Comparison of ENCODE assay signal across 8 cellular contexts in genomic region chr19:4338441-4339350, GRCh38. TPM values are rescaled to one million over a fixed set of nuclear protein-coding genes. Genes with fewer than 3 reads are reported as not detected.
DNase-seq lines count a peak whose midpoint lies in the region; ATAC-seq and TF ChIP-seq lines count a peak whose summit lies in the region.

Gene STAP2, minus strand, starts transcription at chr19:4338827. Its CDS starts 74 bp downstream, at chr19:4338753.

- peak; percentile 50 for TF ChIP-seq POLR2A in GM18505 (IDR thresholded peaks at IDR 0.05; ENCODE audit: borderline replicate concordance, extremely low read depth, insufficient read depth, insufficient read length)

- peak; percentile 80 for DNase-seq in endodermal cell
- DNase-seq in BE2C: no peak
- no peak for DNase-seq in NCI-H524 (lab: John Stamatoyannopoulos, UW)
- DNase-seq in HuH-7.5 (ENCODE audit: low spot score): no peak

- H3K4me1 Mint-ChIP-seq in T-helper 1 cell treated with Interleukin-12 subunit alpha and Interleukin-12 subunit beta and Interleukin-4 antibody, amounts not matched to agents 30 μg/mL and 1 μg/mL, for 36 hours (ENCODE audit: low read depth): peaks cover 19% of the 10 kb centered on the region
- H3K4me1 Mint-ChIP-seq in endodermal cell: peaks cover 6% of the 10 kb centered on the region

- H3K9ac ChIP-seq in endodermal cell (ENCODE audit: extremely low read depth, low read length, poor library complexity, severe bottlenecking): peak within 1 kb of the TSS; percentile 15

- no peaks in the 10 kb centered on the region for H3K36me3 ChIP-seq in endodermal cell (ENCODE audit: control insufficient read depth, insufficient read depth, low read length)
- H3K36me3 ChIP-seq in muscle layer of duodenum (ENCODE audit: control insufficient read depth in 1 of 2, insufficient read depth in 2 of 2, low read length in 2 of 2): no peaks in the 10 kb centered on the region
- no peaks in the 10 kb centered on the region for H3K36me3 ChIP-seq in BE2C

- H3K27ac ChIP-seq in endodermal cell (ENCODE audit: low read depth, low read length) (peak within 1 kb of the TSS; percentile 81), muscle layer of duodenum (ENCODE audit: low read length) (peak within 1 kb of the TSS; percentile 61)

- H3K4me3 Mint-ChIP-seq in T-helper 1 cell treated with Interleukin-12 subunit alpha and Interleukin-12 subunit beta and Interleukin-4 antibody, amounts not matched to agents 30 μg/mL and 1 μg/mL, for 36 hours: peak within 1 kb of the TSS; percentile 88
- peak within 1 kb of the TSS; percentile 58 for H3K4me3 Mint-ChIP-seq in endodermal cell

- TF ChIP-seq CTCF in endodermal cell (conservative IDR thresholded peaks at IDR 0.05) (no peak), BE2C (IDR thresholded peaks at IDR 0.05; ENCODE audit: low read depth, low read length) (no peak)

- ATAC-seq in GM18505 (IDR thresholded peaks at IDR 0.05; ENCODE audit: unreplicated experiment): no peak
- no peak for ATAC-seq in GM18520 (IDR thresholded peaks at IDR 0.05; ENCODE audit: unreplicated experiment)

- peaks cover 9% of the 10 kb centered on the region for H3K36me3 Mint-ChIP-seq in T-helper 1 cell treated with Interleukin-12 subunit alpha and Interleukin-12 subunit beta and Interleukin-4 antibody, amounts not matched to agents 30 μg/mL and 1 μg/mL, for 36 hours (ENCODE audit: low read depth)
- H3K36me3 Mint-ChIP-seq in endodermal cell (ENCODE audit: low read depth): peaks cover 4% of the 10 kb centered on the region

- no peaks in the 10 kb centered on the region for H3K27me3 ChIP-seq in endodermal cell (ENCODE audit: control insufficient read depth, insufficient read depth, low read length, poor library complexity, severe bottlenecking)
- H3K27me3 ChIP-seq in muscle layer of duodenum (ENCODE audit: low read depth, low read length): no peaks in the 10 kb centered on the region
- H3K27me3 ChIP-seq in BE2C: no peaks in the 10 kb centered on the region

- 73 to 79% methylated on average over 17 to 23 of the region's 27 CpGs for WGBS in endodermal cell (ENCODE audit: insufficient coverage in 1 of 2, insufficient read length in 1 of 2), 2 experiments

- peak within 1 kb of the TSS; percentile 92 for H3K27ac Mint-ChIP-seq in T-helper 1 cell treated with Interleukin-12 subunit alpha and Interleukin-12 subunit beta and Interleukin-4 antibody, amounts not matched to agents 30 μg/mL and 1 μg/mL, for 36 hours
- H3K27ac Mint-ChIP-seq in endodermal cell: peak within 1 kb of the TSS; percentile 71

- H3K9me3 ChIP-seq in endodermal cell (ENCODE audit: control insufficient read depth, low read length): no peaks in the 10 kb centered on the region
- H3K9me3 ChIP-seq in muscle layer of duodenum (ENCODE audit: control insufficient read depth in 1 of 2, low read length in 2 of 2): no peaks in the 10 kb centered on the region
- no peaks in the 10 kb centered on the region for H3K9me3 ChIP-seq in BE2C

- H3K4me3 ChIP-seq in endodermal cell (ENCODE audit: low read length) (peak within 1 kb of the TSS; percentile 58), muscle layer of duodenum (ENCODE audit: low read depth in 1 of 2, low read length in 2 of 2) (peak within 1 kb of the TSS; percentile 53 to 55), BE2C (ENCODE audit: low read depth, low read length) (no peak within 1 kb of the TSS)

- H3K4me1 ChIP-seq in endodermal cell (ENCODE audit: control insufficient read depth, insufficient read depth, low read length) (no peaks in the 10 kb centered on the region), muscle layer of duodenum (ENCODE audit: control insufficient read depth in 1 of 2, insufficient read depth in 2 of 2, low read length in 2 of 2) (peaks cover 0 to 4% of the 10 kb centered on the region in 2 donors), BE2C (peaks cover 4% of the 10 kb centered on the region; the same call in 1 of the 2 replicates)

- no peaks in the 10 kb centered on the region for H3K27me3 Mint-ChIP-seq in T-helper 1 cell treated with Interleukin-12 subunit alpha and Interleukin-12 subunit beta and Interleukin-4 antibody, amounts not matched to agents 30 μg/mL and 1 μg/mL, for 36 hours (ENCODE audit: low read depth)
- peaks cover 6% of the 10 kb centered on the region for H3K27me3 Mint-ChIP-seq in endodermal cell (ENCODE audit: insufficient read depth)

- H3K9me3 Mint-ChIP-seq in T-helper 1 cell treated with Interleukin-12 subunit alpha and Interleukin-12 subunit beta and Interleukin-4 antibody, amounts not matched to agents 30 μg/mL and 1 μg/mL, for 36 hours: peaks cover 14% of the 10 kb centered on the region
- H3K9me3 Mint-ChIP-seq in endodermal cell: no peaks in the 10 kb centered on the region

RNA-seq across cellular contexts. Expression of gene STAP2, which starts in this region (rescaled TPM):
- 10 to 100 TPM; 12.7 to 13.3 TPM for total RNA-seq in endodermal cell
- polyA plus RNA-seq in endodermal cell (2013, experiment 1 of 2): 10.3 TPM
- polyA plus RNA-seq in endodermal cell (2013, experiment 2 of 2): 9.6 TPM
- 1.5 TPM for polyA plus RNA-seq in BE2C (2012; ENCODE audit: insufficient read depth, insufficient read length, low read depth)
